In genomic region chr19:11261902-11262839, GRCh38 we compare ENCODE assay signal across 8 cellular contexts. TPM values are rescaled to one million over a fixed set of nuclear protein-coding genes. Genes with fewer than 3 reads are reported as not detected.
DNase-seq lines count a peak whose midpoint lies in the region; ATAC-seq, FAIRE-seq and TF ChIP-seq lines count a peak whose summit lies in the region.

DOCK6 (minus strand) TSS chr19:11262524; CDS start chr19:11262440, 84 bp downstream.

- peaks cover 65 to 97% (median 91%) of the 10 kb centered on the region in 11 experiments for H3K27me3 ChIP-seq in BLaER1 treated with 17β-estradiol and CSF1 and Interleukin-3, amounts not matched to agents 10 nM and 100 nM
- peaks cover 46% of the 10 kb centered on the region for H3K27me3 ChIP-seq in HL-60 (ENCODE audit: insufficient read depth, poor library complexity, severe bottlenecking)
- H3K27me3 ChIP-seq in pancreas = no peaks in the 10 kb centered on the region

- H3K9ac ChIP-seq in BLaER1 treated with 17β-estradiol and CSF1 and Interleukin-3, amounts not matched to agents 10 nM and 100 nM = peak within 1 kb of the TSS in 10 of 11 experiments; percentile 36 to 73 (median 56); a peak in 16 of 22 replicates

- DNase-seq in HL-60 (ENCODE audit: low read depth in 1 of 2, low spot score in 1 of 2) (no peak), glomerular visceral epithelial cell (ENCODE audit: extremely low spot score) (peak; percentile 29), pancreas (peak in 5 of 6 donors; percentile 33 to 83 (median 69))
- no peak for DNase-seq in activated T-helper 2 cell treated with anti-CD3 and anti-CD28 coated beads, Interferon-gamma antibody, Interleukin-2, Interleukin-4, amounts not matched to agents 10 μg/mL and 5 μg/mL and 100 μg/mL, durations not matched to agents 14 hours and 24 hours and 36 hours (ENCODE audit: low spot score)

- no peak within 1 kb of the TSS for H3K27ac Mint-ChIP-seq in activated T-helper 2 cell treated with anti-CD3 and anti-CD28 coated beads, Interferon-gamma antibody, Interleukin-2, Interleukin-4, amounts not matched to agents 10 μg/mL and 5 μg/mL and 100 μg/mL, durations not matched to agents 14 hours and 24 hours and 36 hours

- no peaks in the 10 kb centered on the region for H3K36me3 Mint-ChIP-seq in activated T-helper 2 cell treated with anti-CD3 and anti-CD28 coated beads, Interferon-gamma antibody, Interleukin-2, Interleukin-4, amounts not matched to agents 10 μg/mL and 5 μg/mL and 100 μg/mL, durations not matched to agents 14 hours and 24 hours and 36 hours (ENCODE audit: low read depth)

- H3K4me1 ChIP-seq in BLaER1 treated with 17β-estradiol and CSF1 and Interleukin-3, amounts not matched to agents 10 nM and 100 nM = peaks cover 0 to 14% (median 0%) of the 10 kb centered on the region in 10 experiments; a peak in 8 of 20 replicates
- peaks cover 0 to 12% (median 0%) of the 10 kb centered on the region in 3 donors for H3K4me1 ChIP-seq in pancreas

- WGBS in pancreas, 2 donors = 1% methylated on average over 40 to 92 of the region's 92 CpGs

- intact Hi-C loops in activated T-helper 2 cell treated with anti-CD3 and anti-CD28 coated beads, Interferon-gamma antibody, Interleukin-2, Interleukin-4, amounts not matched to agents 10 μg/mL and 5 μg/mL and 100 μg/mL, durations not matched to agents 14 hours and 24 hours and 36 hours (cut with micrococcal nuclease) = no loop called here
- intact Hi-C loops in pancreas (cut with DNase I) = no loop called here

- H4K20me1 ChIP-seq in BLaER1 treated with 17β-estradiol and CSF1 and Interleukin-3, amounts not matched to agents 10 nM and 100 nM = peaks cover 0 to 42% (median 0%) of the 10 kb centered on the region in 11 experiments; a peak in 10 of 22 replicates

- H3K27me3 Mint-ChIP-seq in activated T-helper 2 cell treated with anti-CD3 and anti-CD28 coated beads, Interferon-gamma antibody, Interleukin-2, Interleukin-4, amounts not matched to agents 10 μg/mL and 5 μg/mL and 100 μg/mL, durations not matched to agents 14 hours and 24 hours and 36 hours (ENCODE audit: low read depth) = peaks cover 46% of the 10 kb centered on the region

- H3K27ac ChIP-seq in BLaER1 treated with 17β-estradiol and CSF1 and Interleukin-3, amounts not matched to agents 10 nM and 100 nM = no peak within 1 kb of the TSS; a peak in 1 of 22 replicates
- H3K27ac ChIP-seq in HL-60 (replicated peaks) = no peak within 1 kb of the TSS
- peak within 1 kb of the TSS in 3 of 4 donors; percentile 29 to 57 (median 50) for H3K27ac ChIP-seq in pancreas

- peak within 1 kb of the TSS; percentile 51 to 69 (median 59) for H3K4me3 ChIP-seq in BLaER1 treated with 17β-estradiol and CSF1 and Interleukin-3, amounts not matched to agents 10 nM and 100 nM
- peak within 1 kb of the TSS; percentile 51 for H3K4me3 ChIP-seq in HL-60 (replicated peaks; ENCODE audit: insufficient read depth, low read length)
- peak within 1 kb of the TSS; percentile 63 to 91 (median 84) for H3K4me3 ChIP-seq in pancreas

- ATAC-seq in pancreas (peak; percentile 53 to 80 (median 64)), HG02623 (IDR thresholded peaks at IDR 0.05; ENCODE audit: unreplicated experiment) (no peak), HG02798 (IDR thresholded peaks at IDR 0.05; ENCODE audit: poor library complexity, unreplicated experiment) (no peak), GM19452 (IDR thresholded peaks at IDR 0.05; ENCODE audit: unreplicated experiment) (no peak)

- H3K4me2 ChIP-seq in BLaER1 treated with 17β-estradiol and CSF1 and Interleukin-3, amounts not matched to agents 10 nM and 100 nM = peak within 1 kb of the TSS; percentile 69 to 83 (median 75)

- FAIRE-seq in pancreas (lab: Jason Lieb, UNC) = no peak

- TF ChIP-seq CTCF in HL-60 (IDR thresholded peaks at IDR 0.05; ENCODE audit: insufficient read depth, low read length) = no peak
- no peak for TF ChIP-seq CTCF in pancreas (IDR thresholded peaks at IDR 0.05)

- no peaks in the 10 kb centered on the region for H3K36me3 ChIP-seq in BLaER1 treated with 17β-estradiol and CSF1 and Interleukin-3, amounts not matched to agents 10 nM and 100 nM
- no peaks in the 10 kb centered on the region for H3K36me3 ChIP-seq in pancreas

- H3K9me3 Mint-ChIP-seq in activated T-helper 2 cell treated with anti-CD3 and anti-CD28 coated beads, Interferon-gamma antibody, Interleukin-2, Interleukin-4, amounts not matched to agents 10 μg/mL and 5 μg/mL and 100 μg/mL, durations not matched to agents 14 hours and 24 hours and 36 hours = no peaks in the 10 kb centered on the region

- peak within 1 kb of the TSS; percentile 58 for H3K4me3 Mint-ChIP-seq in activated T-helper 2 cell treated with anti-CD3 and anti-CD28 coated beads, Interferon-gamma antibody, Interleukin-2, Interleukin-4, amounts not matched to agents 10 μg/mL and 5 μg/mL and 100 μg/mL, durations not matched to agents 14 hours and 24 hours and 36 hours (ENCODE audit: low read depth)

- peaks cover 2% of the 10 kb centered on the region for H3K4me1 Mint-ChIP-seq in activated T-helper 2 cell treated with anti-CD3 and anti-CD28 coated beads, Interferon-gamma antibody, Interleukin-2, Interleukin-4, amounts not matched to agents 10 μg/mL and 5 μg/mL and 100 μg/mL, durations not matched to agents 14 hours and 24 hours and 36 hours (ENCODE audit: low read depth)

- H3K9me3 ChIP-seq in BLaER1 treated with 17β-estradiol and CSF1 and Interleukin-3, amounts not matched to agents 10 nM and 100 nM (replicated peaks in 1 of 11) = no peaks in the 10 kb centered on the region
- H3K9me3 ChIP-seq in pancreas = no peaks in the 10 kb centered on the region

RNA-seq across cellular contexts. Expression of gene DOCK6, which starts in this region (rescaled TPM):
- total RNA-seq in activated T-helper 2 cell treated with anti-CD3 and anti-CD28 coated beads, Interferon-gamma antibody, Interleukin-2, Interleukin-4, amounts not matched to agents 10 μg/mL and 5 μg/mL and 100 μg/mL, durations not matched to agents 14 hours and 24 hours and 36 hours = 3.9 and 5.3 TPM in 2 replicates
- 10 to 100 TPM; 18.0 to 31.8 (median 26.2) TPM for total RNA-seq in pancreas
- 10 to 100 TPM; 60.2 to 79.0 TPM for polyA plus RNA-seq in pancreas

Comparison
In these comparisons a context has a peak if more than half of its experiments do, and no peak if none do; other contexts are left out.
1. H3K27ac ChIP-seq: peak in pancreas (3 of 4); none in BLaER1 treated with 17β-estradiol and CSF1 and Interleukin-3, amounts not matched to agents 10 nM and 100 nM (0 of 11) and HL-60 (single experiment).
2. DNase-seq: peak in glomerular visceral epithelial cell (single experiment) and pancreas (5 of 6); none in HL-60 (0 of 2) and activated T-helper 2 cell treated with anti-CD3 and anti-CD28 coated beads, Interferon-gamma antibody, Interleukin-2, Interleukin-4, amounts not matched to agents 10 μg/mL and 5 μg/mL and 100 μg/mL, durations not matched to agents 14 hours and 24 hours and 36 hours (single experiment).
3. ATAC-seq: peak in pancreas (4 of 4); none in HG02623 (single experiment), HG02798 (single experiment) and GM19452 (single experiment).
4. Peak in every context shown above with its lines, with median percentiles within 50 percentile points of each other: H3K4me3 ChIP-seq.